ENCODE assay signal across 16 cellular contexts in the genomic region with DNA sequence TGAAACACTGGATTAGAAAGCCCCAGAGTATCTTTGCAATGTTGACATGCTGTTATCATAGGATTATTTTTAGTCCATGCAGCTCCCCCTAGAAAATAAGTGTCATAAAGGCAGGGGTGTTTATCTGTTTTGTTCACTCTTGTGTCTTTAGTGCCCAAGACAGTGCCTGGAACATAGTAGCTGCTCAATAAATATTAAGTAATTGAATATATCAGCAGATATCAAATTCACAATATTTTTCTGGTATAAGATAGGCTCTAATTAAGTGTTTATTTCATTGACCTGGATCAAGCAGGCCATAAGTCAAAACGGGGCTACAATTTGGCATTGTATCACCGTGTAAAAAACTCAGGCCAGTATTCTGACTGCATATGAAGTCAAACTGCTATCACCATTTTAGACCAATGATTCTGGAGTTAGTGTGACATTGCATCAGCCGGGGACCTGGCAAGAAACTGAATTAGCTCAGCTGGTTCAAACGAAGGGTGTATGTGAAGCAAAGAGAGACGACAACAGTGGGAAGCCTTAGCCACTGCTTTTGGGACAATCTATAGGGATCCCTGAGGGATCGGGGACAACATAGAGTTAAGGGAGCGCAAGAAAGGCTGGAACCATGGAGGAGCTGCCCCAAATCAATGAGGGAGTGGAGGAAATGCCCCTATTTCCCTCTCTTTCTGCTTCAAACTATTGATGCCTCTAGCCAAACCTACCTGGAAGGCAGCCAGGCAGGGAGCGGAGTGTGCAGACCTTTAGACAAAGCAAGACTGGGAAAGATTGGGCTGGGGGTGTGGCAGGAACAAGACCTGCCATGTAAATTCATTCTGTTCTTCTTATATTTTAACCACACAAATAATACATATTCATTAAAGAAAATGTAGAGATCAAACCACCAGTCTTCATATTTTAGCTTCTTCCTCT.
DNase-seq lines count a peak whose midpoint lies in the region; ATAC-seq, FAIRE-seq and TF ChIP-seq lines count a peak whose summit lies in the region.
"Had no signal": no experiment of that assay in that cellular context is flagged by ENCODE, and none has a peak within 500 bp of the region (broad histone marks: within the 10 kb centered on the region; RNA-seq: fewer than 3 reads in every experiment).

No MANE protein-coding gene starts in this region.

- intact Hi-C loops in activated B cell treated with CpG ODN at 0.5 μM for 24 hours (cut with micrococcal nuclease) = no loop called here

- ATAC-seq in activated B cell treated with CpG ODN at 0.5 μM for 24 hours (ENCODE audit: low read depth) (no peak), memory B cell (ENCODE audit: low read depth) (no peak), HG03432 (IDR thresholded peaks at IDR 0.05; ENCODE audit: unreplicated experiment) (no peak)
- ATAC-seq in natural killer cell treated with Interleukin-12 subunit alpha and Interleukin-12 subunit beta and Interleukin-15 and Interleukin-18, amount 100 ng/mL, for 72 hours = no peak
- ATAC-seq: GM12878, Panc1, psoas muscle had no signal

- peak overlapping the region; percentile 69 for H3K27ac ChIP-seq in epithelial cell of prostate
- H3K27ac ChIP-seq: C4-2B, psoas muscle, vagina had no signal

- H3K36me3 Mint-ChIP-seq in activated B cell treated with CpG ODN at 0.5 μM for 24 hours (ENCODE audit: low read depth) (peaks cover 62% of the 10 kb centered on the region), memory B cell (peaks cover 23% of the 10 kb centered on the region), type B pancreatic cell (no peaks in the 10 kb centered on the region)
- no peaks in the 10 kb centered on the region for H3K36me3 Mint-ChIP-seq in natural killer cell treated with Interleukin-12 subunit alpha and Interleukin-12 subunit beta and Interleukin-15 and Interleukin-18, amount 100 ng/mL, for 72 hours
- H3K36me3 Mint-ChIP-seq: activated naive CD8-positive, alpha-beta T cell had no signal

- H3K27ac Mint-ChIP-seq in activated B cell treated with CpG ODN at 0.5 μM for 24 hours (peak overlapping the region; percentile 30), memory B cell (peak overlapping the region; percentile 9), type B pancreatic cell (peak overlapping the region; percentile 63)
- H3K27ac Mint-ChIP-seq in natural killer cell treated with Interleukin-12 subunit alpha and Interleukin-12 subunit beta and Interleukin-15 and Interleukin-18, amount 100 ng/mL, for 72 hours = no peak overlapping the region
- H3K27ac Mint-ChIP-seq: activated naive CD8-positive, alpha-beta T cell had no signal

- H3K4me1 Mint-ChIP-seq in activated B cell treated with CpG ODN at 0.5 μM for 24 hours (peaks cover 65% of the 10 kb centered on the region), memory B cell (peaks cover 37% of the 10 kb centered on the region), type B pancreatic cell (ENCODE audit: unreplicated experiment) (peaks cover 45% of the 10 kb centered on the region)
- H3K4me1 Mint-ChIP-seq in natural killer cell treated with Interleukin-12 subunit alpha and Interleukin-12 subunit beta and Interleukin-15 and Interleukin-18, amount 100 ng/mL, for 72 hours (ENCODE audit: low read depth in 2 of 2) = no peaks in the 10 kb centered on the region

- TF ChIP-seq CTCF in activated B cell treated with CpG ODN at 0.5 μM for 24 hours (IDR thresholded peaks at IDR 0.05) = no peak
- TF ChIP-seq CTCF in type B pancreatic cell (conservative IDR thresholded peaks at IDR 0.05) = no peak
- no peak for TF ChIP-seq CTCF in D721Med (IDR thresholded peaks at IDR 0.05; ENCODE audit: insufficient read depth, missing control alignments)

- no peaks in the 10 kb centered on the region for H3K27me3 Mint-ChIP-seq in activated B cell treated with CpG ODN at 0.5 μM for 24 hours
- no peaks in the 10 kb centered on the region for H3K27me3 Mint-ChIP-seq in memory B cell
- no peaks in the 10 kb centered on the region for H3K27me3 Mint-ChIP-seq in type B pancreatic cell
- H3K27me3 Mint-ChIP-seq in natural killer cell treated with Interleukin-12 subunit alpha and Interleukin-12 subunit beta and Interleukin-15 and Interleukin-18, amount 100 ng/mL, for 72 hours = peaks cover 0 to 9% of the 10 kb centered on the region in 2 donors

- CTCF ChIA-PET in activated B cell treated with CpG ODN at 0.5 μM for 24 hours (lab: Charles Lee) = no interaction called here

- POLR2A ChIA-PET in activated B cell treated with CpG ODN at 0.5 μM for 24 hours (lab: Charles Lee) = no interaction called here

- H3K9me3 Mint-ChIP-seq in activated B cell treated with CpG ODN at 0.5 μM for 24 hours (no peaks in the 10 kb centered on the region), memory B cell (no peaks in the 10 kb centered on the region), type B pancreatic cell (peaks cover 4% of the 10 kb centered on the region)
- no peaks in the 10 kb centered on the region for H3K9me3 Mint-ChIP-seq in natural killer cell treated with Interleukin-12 subunit alpha and Interleukin-12 subunit beta and Interleukin-15 and Interleukin-18, amount 100 ng/mL, for 72 hours

- FAIRE-seq in D721Med (lab: Jason Lieb, UNC) = no peak
- FAIRE-seq: GM12878 had no signal

- H3K4me3 Mint-ChIP-seq in activated B cell treated with CpG ODN at 0.5 μM for 24 hours (no peak overlapping the region), memory B cell (no peak overlapping the region), type B pancreatic cell (peak overlapping the region; percentile 9)
- H3K4me3 Mint-ChIP-seq in natural killer cell treated with Interleukin-12 subunit alpha and Interleukin-12 subunit beta and Interleukin-15 and Interleukin-18, amount 100 ng/mL, for 72 hours = no peak overlapping the region
- H3K4me3 Mint-ChIP-seq: activated naive CD8-positive, alpha-beta T cell had no signal

- no peak for DNase-seq in activated B cell treated with CpG ODN at 0.5 μM for 24 hours
- DNase-seq in epithelial cell of prostate (ENCODE audit: low read depth, low spot score) = no peak
- DNase-seq in memory B cell (ENCODE audit: low spot score in 2 of 2) = no peak
- DNase-seq in type B pancreatic cell (ENCODE audit: extremely low spot score, unreplicated experiment) = no peak
- DNase-seq in D721Med (ENCODE audit: insufficient read length, low spot score) = no peak
- DNase-seq in natural killer cell treated with Interleukin-12 subunit alpha and Interleukin-12 subunit beta and Interleukin-15 and Interleukin-18, amount 100 ng/mL, for 72 hours (ENCODE audit: low spot score) = no peak
- DNase-seq: cerebellar nuclear complex, NCI-H1092 treated with DMSO at 0.1 percent for 48 hours, NCI-H510A treated with DMSO at 0.1 percent for 48 hours had no signal

Comparison
In these comparisons a context has a peak if more than half of its experiments do, and no peak if none do; other contexts are left out.
1. H3K27ac Mint-ChIP-seq: peak in activated B cell treated with CpG ODN at 0.5 μM for 24 hours (single experiment), memory B cell (single experiment) and type B pancreatic cell (single experiment); none in natural killer cell treated with Interleukin-12 subunit alpha and Interleukin-12 subunit beta and Interleukin-15 and Interleukin-18, amount 100 ng/mL, for 72 hours (0 of 2).